Comparison of ENCODE assay signal across 11 cellular contexts in the genomic region with DNA sequence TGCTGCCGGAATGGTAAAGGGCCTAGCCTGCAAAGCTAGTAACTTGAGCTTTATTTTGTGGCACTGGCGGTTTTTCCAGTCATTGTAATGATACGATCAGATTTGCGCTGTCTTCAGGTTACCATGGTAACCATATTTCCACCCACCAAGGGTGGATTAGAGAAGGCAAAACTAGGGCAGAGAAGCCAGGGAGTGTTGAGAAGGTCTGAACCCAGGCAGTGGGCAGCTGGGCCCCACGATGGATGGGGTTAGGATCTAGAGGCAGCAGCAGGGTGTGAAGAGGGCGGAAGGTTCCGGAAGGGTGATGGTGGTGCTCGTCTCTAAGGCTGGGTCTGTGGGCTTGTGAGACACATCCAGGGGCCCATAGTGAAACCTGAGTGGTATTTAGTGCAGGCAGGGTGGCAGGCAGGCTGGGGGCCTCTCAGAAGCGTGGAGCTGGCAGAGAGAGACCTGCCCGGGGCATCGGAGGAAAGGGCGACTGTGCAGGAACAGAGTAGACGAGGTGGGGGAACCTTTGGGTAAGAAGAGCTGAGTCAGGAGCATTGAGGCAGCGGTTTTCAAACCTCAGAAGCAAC.
DNase-seq lines count a peak whose midpoint lies in the region; ATAC-seq lines count a peak whose summit lies in the region.
"Had no signal": no experiment of that assay in that cellular context is flagged by ENCODE, and none has a peak within 500 bp of the region (broad histone marks: within the 10 kb centered on the region; RNA-seq: fewer than 3 reads in every experiment).

No MANE protein-coding gene starts in this region.

- CTCF ChIA-PET in activated CD4-positive, alpha-beta memory T cell treated with anti-CD3 and anti-CD28 coated beads for 36 hours (lab: Charles Lee): interaction anchor here (0.8 to 6.6 kb wide), 3 partner anchors 120 to 152 kb away, joined by 3 to 112 read pairs (median 4); no protein-coding TSS in a partner anchor

- H3K9me3 Mint-ChIP-seq in activated naive CD4-positive, alpha-beta T cell treated with anti-CD3 and anti-CD28 coated beads, Interleukin-2, amount 50 U/mL, for 72 hours: no peaks in the 10 kb centered on the region
- H3K9me3 Mint-ChIP-seq in activated CD4-positive, alpha-beta memory T cell treated with anti-CD3 and anti-CD28 coated beads for 36 hours: no peaks in the 10 kb centered on the region
- H3K9me3 Mint-ChIP-seq in stimulated activated naive CD8-positive, alpha-beta T cell treated with anti-CD3 and anti-CD28 coated beads, Interleukin-15, Interleukin-2, amounts not matched to agents 100 ng/mL and 50 ng/mL, for 24 hours: no peaks in the 10 kb centered on the region
- H3K9me3 Mint-ChIP-seq: natural killer cell treated with Interleukin-12 subunit alpha and Interleukin-12 subunit beta and Interleukin-15 and Interleukin-18, amount 100 ng/mL, for 72 hours had no signal

- intact Hi-C loops in activated CD4-positive, alpha-beta memory T cell treated with anti-CD3 and anti-CD28 coated beads for 36 hours (cut with micrococcal nuclease): no loop called here
- intact Hi-C loops in head of caudate nucleus (cut with DNase I): loop anchor here (10.0 kb wide), 1 partner anchor 155 kb away; no protein-coding TSS in a partner anchor

- peak; percentile 43 to 63 for ATAC-seq in activated naive CD4-positive, alpha-beta T cell treated with anti-CD3 and anti-CD28 coated beads, Interleukin-2, amount 50 U/mL, for 72 hours
- ATAC-seq: natural killer cell treated with Interleukin-12 subunit alpha and Interleukin-12 subunit beta and Interleukin-15 and Interleukin-18, amount 100 ng/mL, for 72 hours had no signal

- H3K4me3 Mint-ChIP-seq in activated CD4-positive, alpha-beta memory T cell treated with anti-CD3 and anti-CD28 coated beads for 36 hours: peak overlapping the region; percentile 17
- H3K4me3 Mint-ChIP-seq in stimulated activated naive CD8-positive, alpha-beta T cell treated with anti-CD3 and anti-CD28 coated beads, Interleukin-15, Interleukin-2, amounts not matched to agents 100 ng/mL and 50 ng/mL, for 24 hours: no peak overlapping the region
- H3K4me3 Mint-ChIP-seq: natural killer cell treated with Interleukin-12 subunit alpha and Interleukin-12 subunit beta and Interleukin-15 and Interleukin-18, amount 100 ng/mL, for 72 hours had no signal

- POLR2A ChIA-PET in activated CD4-positive, alpha-beta memory T cell treated with anti-CD3 and anti-CD28 coated beads for 36 hours (lab: Charles Lee): no interaction called here

- H3K27me3 Mint-ChIP-seq in activated CD4-positive, alpha-beta memory T cell treated with anti-CD3 and anti-CD28 coated beads for 36 hours: no peaks in the 10 kb centered on the region
- no peaks in the 10 kb centered on the region for H3K27me3 Mint-ChIP-seq in stimulated activated naive CD8-positive, alpha-beta T cell treated with anti-CD3 and anti-CD28 coated beads, Interleukin-15, Interleukin-2, amounts not matched to agents 100 ng/mL and 50 ng/mL, for 24 hours

- no peak for DNase-seq in activated naive CD4-positive, alpha-beta T cell treated with anti-CD3 and anti-CD28 coated beads, Interleukin-2, amount 50 U/mL, for 72 hours (ENCODE audit: low spot score in 2 of 2)
- no peak for DNase-seq in activated naive CD4-positive, alpha-beta T cell treated with anti-CD3 and anti-CD28 coated beads, Interleukin-2, amount 50 U/mL, for 16 hours
- DNase-seq in activated CD4-positive, alpha-beta memory T cell treated with anti-CD3 and anti-CD28 coated beads for 36 hours: peak; percentile 58
- DNase-seq in head of caudate nucleus (peak in 31 of 42 donors; percentile 4 to 80 (median 41)), GDM1 (lab: John Stamatoyannopoulos, UW) (no peak), activated gamma-delta T cell (lab: John Stamatoyannopoulos, UW) (no peak), NCI-H1417 treated with DMSO at 0.1 percent for 48 hours (lab: John Stamatoyannopoulos, UW) (no peak)
- DNase-seq: colonic mucosa, NCI-H1092 had no signal

- peaks cover 11% of the 10 kb centered on the region for H3K4me1 Mint-ChIP-seq in activated CD4-positive, alpha-beta memory T cell treated with anti-CD3 and anti-CD28 coated beads for 36 hours (ENCODE audit: low read depth)
- H3K4me1 Mint-ChIP-seq in stimulated activated naive CD8-positive, alpha-beta T cell treated with anti-CD3 and anti-CD28 coated beads, Interleukin-15, Interleukin-2, amounts not matched to agents 100 ng/mL and 50 ng/mL, for 24 hours (ENCODE audit: low read depth): peaks cover 7% of the 10 kb centered on the region

- H3K27ac Mint-ChIP-seq in activated naive CD4-positive, alpha-beta T cell treated with anti-CD3 and anti-CD28 coated beads, Interleukin-2, amount 50 U/mL, for 72 hours: peak overlapping the region; percentile 79 to 85
- peak overlapping the region; percentile 80 for H3K27ac Mint-ChIP-seq in activated CD4-positive, alpha-beta memory T cell treated with anti-CD3 and anti-CD28 coated beads for 36 hours
- H3K27ac Mint-ChIP-seq in stimulated activated naive CD8-positive, alpha-beta T cell treated with anti-CD3 and anti-CD28 coated beads, Interleukin-15, Interleukin-2, amounts not matched to agents 100 ng/mL and 50 ng/mL, for 24 hours: peak overlapping the region; percentile 58

- no peaks in the 10 kb centered on the region for H3K36me3 Mint-ChIP-seq in activated naive CD4-positive, alpha-beta T cell treated with anti-CD3 and anti-CD28 coated beads, Interleukin-2, amount 50 U/mL, for 72 hours
- no peaks in the 10 kb centered on the region for H3K36me3 Mint-ChIP-seq in activated CD4-positive, alpha-beta memory T cell treated with anti-CD3 and anti-CD28 coated beads for 36 hours
- H3K36me3 Mint-ChIP-seq in stimulated activated naive CD8-positive, alpha-beta T cell treated with anti-CD3 and anti-CD28 coated beads, Interleukin-15, Interleukin-2, amounts not matched to agents 100 ng/mL and 50 ng/mL, for 24 hours (ENCODE audit: low read depth): no peaks in the 10 kb centered on the region
- H3K36me3 Mint-ChIP-seq: natural killer cell treated with Interleukin-12 subunit alpha and Interleukin-12 subunit beta and Interleukin-15 and Interleukin-18, amount 100 ng/mL, for 72 hours had no signal

Comparison
In these comparisons a context has a peak if more than half of its experiments do, and no peak if none do; other contexts are left out.
1. DNase-seq: peak in activated CD4-positive, alpha-beta memory T cell treated with anti-CD3 and anti-CD28 coated beads for 36 hours (single experiment) and head of caudate nucleus (31 of 42); none in activated naive CD4-positive, alpha-beta T cell treated with anti-CD3 and anti-CD28 coated beads, Interleukin-2, amount 50 U/mL, for 72 hours (0 of 2), activated naive CD4-positive, alpha-beta T cell treated with anti-CD3 and anti-CD28 coated beads, Interleukin-2, amount 50 U/mL, for 16 hours (single experiment), GDM1 (single experiment), activated gamma-delta T cell (single experiment) and NCI-H1417 treated with DMSO at 0.1 percent for 48 hours (single experiment).
2. Peak in every context shown above with its lines, with median percentiles within 50 percentile points of each other: H3K27ac Mint-ChIP-seq.